Comparison of ENCODE assay signal across 24 cellular contexts in genomic region chr5:147621016-147621415, GRCh38.
"Had no signal": no experiment of that assay in that cellular context is flagged by ENCODE, and none has a peak within 500 bp of the region (broad histone marks: within the 10 kb centered on the region; RNA-seq: fewer than 3 reads in every experiment).

No MANE protein-coding gene starts in this region.

- H3K27ac ChIP-seq: hepatocyte, left ventricle myocardium inferior, ovary, prostate gland, skin epidermis, stomach, thoracic aorta, tibial artery, upper lobe of right lung had no signal

- H3K9me3 ChIP-seq: left ventricle myocardium inferior, ovary, prostate gland, stomach, thoracic aorta, tibial artery, upper lobe of right lung had no signal

- FAIRE-seq: urothelium cell line had no signal

- H3K4me1 ChIP-seq: left ventricle myocardium inferior, prostate gland, tibial artery, upper lobe of right lung had no signal

- H3K36me3 ChIP-seq: left ventricle myocardium inferior, ovary, prostate gland, stomach, thoracic aorta, tibial artery, upper lobe of right lung had no signal

- H3K4me3 ChIP-seq: hepatocyte, left ventricle myocardium inferior, lung, ovary, prostate gland, skin epidermis, stomach, thoracic aorta, tibial artery, upper lobe of right lung had no signal

- DNase-seq: islet precursor cell; left ventricle myocardium inferior; mesendoderm; naive B cell; natural killer cell; ovary; retina; right cardiac atrium; stimulated activated CD4-positive, alpha-beta T cell treated with anti-CD3 and anti-CD28 coated beads, Interleukin-12 subunit alpha, Interleukin-12 subunit beta, amount 100 ng/mL, for 4 hours; stimulated activated CD4-positive, alpha-beta T cell treated with anti-CD3 and anti-CD28 coated beads, Interleukin-15, amount 100 ng/mL, for 24 hours; stimulated activated CD4-positive, alpha-beta T cell treated with anti-CD3 and anti-CD28 coated beads, Interleukin-2, amount 100 ng/mL, for 24 hours; stimulated activated CD4-positive, alpha-beta T cell treated with anti-CD3 and anti-CD28 coated beads, Interleukin-4, amount 100 ng/mL, for 1 hour; stimulated activated naive B cell treated with anti-CD40 and anti-IgM and Interleukin-4, amounts not matched to agents 10 μg/mL and 1 μg/mL and 100 μg/mL, for 72 hours; stimulated activated naive CD8-positive, alpha-beta T cell treated with anti-CD3 and anti-CD28 coated beads, Interleukin-15, Interleukin-2, amounts not matched to agents 100 U/mL and 50 U/mL, for 24 hours; stomach; tibial artery; trophoblast cell; upper lobe of right lung had no signal

- H3K27me3 ChIP-seq: hepatocyte, ovary, stomach, tibial artery, upper lobe of right lung had no signal
